Comparison of ENCODE assay signal across 1 cellular context in the genomic region with DNA sequence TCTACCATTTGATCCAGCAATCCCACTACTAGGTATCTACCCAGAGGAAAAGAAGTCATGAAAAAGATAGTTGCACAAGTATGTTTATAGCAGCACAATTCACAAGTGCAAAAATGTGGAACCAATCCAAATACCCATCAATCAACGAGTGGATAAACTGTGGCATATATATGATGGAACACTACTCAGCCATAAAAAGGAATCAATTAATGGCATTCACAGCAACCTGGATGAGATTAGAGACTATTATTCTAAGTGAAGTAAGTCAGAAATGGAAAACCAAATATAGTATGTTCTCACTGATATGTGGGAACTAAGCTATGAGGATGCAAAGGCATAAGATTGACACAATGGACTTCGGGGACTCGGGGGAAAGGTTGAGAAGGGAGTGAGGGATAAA.
A peak's percentile ranks its signal among the peaks of the same experiment; 100 is the strongest.
TF ChIP-seq lines count a peak whose summit lies in the region.

No MANE protein-coding gene starts in this region.

TF ChIP-seq in HEK293T, 16 proteins besides CTCF, POLR2A, EP300 and RAD21:
- TF ChIP-seq, protein P1, sequence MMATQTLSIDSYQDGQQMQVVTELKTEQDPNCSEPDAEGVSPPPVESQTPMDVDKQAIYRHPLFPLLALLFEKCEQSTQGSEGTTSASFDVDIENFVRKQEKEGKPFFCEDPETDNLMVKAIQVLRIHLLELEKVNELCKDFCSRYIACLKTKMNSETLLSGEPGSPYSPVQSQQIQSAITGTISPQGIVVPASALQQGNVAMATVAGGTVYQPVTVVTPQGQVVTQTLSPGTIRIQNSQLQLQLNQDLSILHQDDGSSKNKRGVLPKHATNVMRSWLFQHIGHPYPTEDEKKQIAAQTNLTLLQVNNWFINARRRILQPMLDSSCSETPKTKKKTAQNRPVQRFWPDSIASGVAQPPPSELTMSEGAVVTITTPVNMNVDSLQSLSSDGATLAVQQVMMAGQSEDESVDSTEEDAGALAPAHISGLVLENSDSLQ (IDR thresholded peaks at IDR 0.05), result peak; percentile 66; the same call in 1 of the 2 replicates
